In the genomic region with DNA sequence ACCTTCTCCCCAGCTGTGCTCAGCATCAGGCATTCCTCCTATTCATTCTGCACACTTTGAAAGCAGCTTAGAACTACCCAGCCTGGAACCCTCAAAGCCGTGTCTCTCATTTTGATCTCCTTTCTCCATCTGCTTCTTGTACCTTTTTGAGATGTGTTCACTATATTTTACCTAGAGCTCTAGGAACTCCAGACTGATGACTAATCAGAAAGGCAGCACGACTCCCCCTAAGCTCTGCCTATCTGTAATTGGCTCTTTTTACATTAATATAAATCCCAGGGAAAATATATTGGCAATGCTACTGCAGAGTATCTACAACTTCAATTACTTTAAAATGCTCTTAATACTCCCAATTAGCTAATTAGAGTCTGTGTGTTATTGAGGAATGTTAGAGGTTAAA, we compare ENCODE assay signal across 23 cellular contexts.
"Had no signal": no experiment of that assay in that cellular context is flagged by ENCODE, and none has a peak within 500 bp of the region (broad histone marks: within the 10 kb centered on the region; RNA-seq: fewer than 3 reads in every experiment).

No MANE protein-coding gene starts in this region.

- H3K4me1 ChIP-seq: gastrocnemius medialis, heart right ventricle, psoas muscle, spleen, tibial artery, upper lobe of left lung, vagina had no signal

- H3K9me3 ChIP-seq: gastrocnemius medialis, heart right ventricle, neutrophil, psoas muscle, spleen, tibial artery, upper lobe of left lung, vagina had no signal

- H3K27ac ChIP-seq: gastrocnemius medialis, heart right ventricle, neutrophil, psoas muscle, spleen, tibial artery, upper lobe of left lung, vagina had no signal

- H3K36me3 ChIP-seq: gastrocnemius medialis, heart right ventricle, neutrophil, spleen, tibial artery, upper lobe of left lung, vagina had no signal

- DNase-seq: effector memory CD4-positive, alpha-beta T cell; gastrocnemius medialis; heart right ventricle; islet precursor cell; left colon; left ventricle myocardium superior; mesenchymal stem cell; naive B cell; nephron progenitor cell; psoas muscle; retina; spleen; stimulated activated CD4-positive, alpha-beta T cell treated with anti-CD3 and anti-CD28 coated beads, Interleukin-15, amount 100 ng/mL, for 24 hours; stimulated activated CD4-positive, alpha-beta T cell treated with anti-CD3 and anti-CD28 coated beads, Interleukin-1b, Interleukin-23, amount 100 ng/mL, for 48 hours; stimulated activated CD4-positive, alpha-beta T cell treated with anti-CD3 and anti-CD28 coated beads, Interleukin-4, amount 100 ng/mL, for 24 hours; tibial artery; upper lobe of left lung had no signal

- ATAC-seq: esophagus mucosa; gastrocnemius medialis; heart right ventricle; left colon; left ventricle myocardium superior; psoas muscle; sciatic nerve; stimulated activated memory B cell treated with anti-CD40 and anti-IgM and Interleukin-4, amounts not matched to agents 10 μg/mL and 1 μg/mL and 100 μg/mL, for 72 hours had no signal

- H3K4me3 ChIP-seq: gastrocnemius medialis, heart right ventricle, lung, psoas muscle, spleen, tibial artery, upper lobe of left lung, vagina had no signal

- H3K27me3 ChIP-seq: gastrocnemius medialis, heart right ventricle, neutrophil, spleen, tibial artery, upper lobe of left lung, vagina had no signal
